Comparison of ENCODE assay signal across 24 cellular contexts in the genomic region with DNA sequence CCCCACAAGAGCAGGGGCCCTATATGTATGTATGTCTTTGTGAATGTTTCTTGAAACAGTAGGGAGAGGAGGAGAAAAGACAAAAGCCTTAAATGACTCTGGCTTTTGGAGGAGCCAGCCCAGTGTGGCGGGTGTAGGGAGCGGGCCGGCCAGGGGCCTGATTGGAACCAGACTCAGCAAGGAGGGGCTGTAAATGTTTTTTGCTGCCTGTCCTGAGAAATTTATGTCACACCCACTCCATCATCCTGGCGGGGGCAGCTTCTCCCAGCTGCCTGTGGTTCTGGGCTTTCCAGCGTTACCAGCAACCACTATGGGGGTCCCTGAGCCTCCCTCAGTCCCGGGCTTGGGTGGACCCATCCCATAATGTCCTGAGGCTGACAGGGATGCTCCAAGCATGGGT.
"Had no signal": no experiment of that assay in that cellular context is flagged by ENCODE, and none has a peak within 500 bp of the region (broad histone marks: within the 10 kb centered on the region; RNA-seq: fewer than 3 reads in every experiment).

No MANE protein-coding gene starts in this region.

- H3K27ac ChIP-seq: foreskin keratinocyte, heart right ventricle, neutrophil, ovary, stomach, thyroid gland, upper lobe of right lung had no signal

- H3K4me1 ChIP-seq: heart right ventricle, thyroid gland, upper lobe of right lung had no signal

- H3K36me3 ChIP-seq: heart right ventricle, neutrophil, ovary, stomach, thyroid gland, upper lobe of right lung had no signal

- H3K9me3 ChIP-seq: heart right ventricle, neutrophil, ovary, stomach, thyroid gland, upper lobe of right lung had no signal

- FAIRE-seq: colon had no signal

- H3K4me2 ChIP-seq: smooth muscle cell had no signal

- H3K27me3 ChIP-seq: foreskin keratinocyte, neutrophil, ovary, stomach, thyroid gland, upper lobe of right lung had no signal

- DNase-seq: activated CD4-positive, alpha-beta T cell treated with anti-CD3 and anti-CD28 coated beads for 1 hour; activated CD8-positive, alpha-beta memory T cell treated with anti-CD3 and anti-CD28 coated beads, Interleukin-2, amount 10 ng/mL, durations not matched to agents 7 days and 5 days; activated CD8-positive, alpha-beta T cell treated with anti-CD3 and anti-CD28 coated beads, Interleukin-2, amount 10 ng/mL, durations not matched to agents 7 days and 5 days; activated naive CD4-positive, alpha-beta T cell treated with Interleukin-2 at 50 U/mL for 16 hours; activated T-cell treated with anti-CD3 and anti-CD28 coated beads, Interleukin-2, amount 50 U/mL, for 72 hours; anterior cingulate cortex; effector memory CD4-positive, alpha-beta T cell; erythroblast; foreskin keratinocyte; heart right ventricle; left cardiac atrium; natural killer cell; ovary; stimulated activated CD4-positive, alpha-beta T cell treated with anti-CD3 and anti-CD28 coated beads, Interleukin-1b, Interleukin-23, amount 100 ng/mL, for 48 hours; stimulated activated CD4-positive, alpha-beta T cell treated with anti-CD3 and anti-CD28 coated beads, Interleukin-4, amount 100 ng/mL, for 4 hours; stimulated activated CD8-positive, alpha-beta memory T cell treated with anti-CD3 and anti-CD28 coated beads, Interleukin-4, amount 100 ng/mL, for 48 hours; stimulated activated naive B cell treated with anti-CD40 and anti-IgM and Interleukin-4, amounts not matched to agents 10 μg/mL and 1 μg/mL and 100 μg/mL, for 72 hours; stomach; T1000; thyroid gland; upper lobe of right lung had no signal

- H3K4me3 ChIP-seq: heart right ventricle, ovary, smooth muscle cell, stomach, thyroid gland, upper lobe of right lung had no signal
